10 cellular contexts compared by ENCODE assay signal in the genomic region with DNA sequence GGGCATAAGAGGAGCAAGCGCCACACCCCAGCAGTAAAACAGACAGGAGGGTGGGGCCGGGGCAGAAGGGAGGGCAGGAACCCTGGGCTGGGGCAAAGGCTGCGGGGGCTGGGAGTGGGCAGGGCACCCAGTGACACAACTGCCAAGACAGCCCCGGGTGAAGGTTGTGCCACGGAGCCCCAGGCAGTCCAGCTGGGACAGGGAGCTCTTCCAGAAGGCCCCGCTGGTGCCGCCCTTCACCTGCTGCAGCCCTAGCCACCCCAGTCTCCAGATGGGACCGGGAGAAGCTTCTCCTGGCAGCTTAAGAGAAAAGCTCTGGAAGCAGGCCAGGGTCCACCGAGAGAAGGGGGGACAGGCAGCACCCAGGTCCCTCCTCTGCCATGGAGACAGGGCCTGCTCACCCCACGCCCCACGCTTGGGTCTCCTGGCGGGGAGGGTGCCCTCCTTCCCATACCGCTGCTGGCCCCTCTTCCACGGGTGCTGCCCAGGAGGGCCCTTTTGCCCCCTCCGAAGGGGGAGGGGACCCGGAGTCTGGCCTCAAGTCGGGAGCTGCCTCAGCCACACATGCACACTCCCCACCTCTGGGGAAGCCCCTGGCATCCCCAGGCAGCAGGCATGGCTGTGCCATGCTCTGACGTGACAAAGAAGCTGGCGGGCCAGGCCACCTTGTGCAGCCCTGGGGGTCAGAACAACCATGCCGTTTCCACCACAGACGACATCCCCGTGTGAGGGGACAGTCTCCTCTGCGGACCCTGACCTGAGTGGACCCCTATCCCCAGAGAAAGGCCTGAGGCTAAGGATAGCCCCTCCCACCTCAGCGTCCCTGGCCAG. TPM values are rescaled to one million over a fixed set of nuclear protein-coding genes. Genes with fewer than 3 reads are reported as not detected.
DNase-seq lines count a peak whose midpoint lies in the region; ATAC-seq and TF ChIP-seq lines count a peak whose summit lies in the region.
"Had no signal": no experiment of that assay in that cellular context is flagged by ENCODE, and none has a peak within 500 bp of the region (broad histone marks: within the 10 kb centered on the region; RNA-seq: fewer than 3 reads in every experiment).

No MANE protein-coding gene starts in this region.

- no peaks in the 10 kb centered on the region for H4K20me1 ChIP-seq in GM23338 (replicated peaks; ENCODE audit: insufficient read depth)

- no peaks in the 10 kb centered on the region for H3K36me3 Mint-ChIP-seq in GM23338 (ENCODE audit: low read depth)
- H3K36me3 Mint-ChIP-seq in T-cell, result no peaks in the 10 kb centered on the region

- H3F3A ChIP-seq in GM23338 (replicated peaks; ENCODE audit: low read depth), result peaks cover 4% of the 10 kb centered on the region; the same call in 1 of the 2 replicates

- H3K27ac Mint-ChIP-seq in GM23338, result no peak overlapping the region
- H3K27ac Mint-ChIP-seq in T-cell, result no peak overlapping the region

- H3K9me2 ChIP-seq in GM23338 (ENCODE audit: insufficient read depth), result no peaks in the 10 kb centered on the region

- TF ChIP-seq CTCF in GM23338 (conservative IDR thresholded peaks at IDR 0.05; ENCODE audit: low read depth in 2 of 2) (no peak), fibroblast of pulmonary artery (IDR thresholded peaks at IDR 0.05; ENCODE audit: low read length, missing control alignments) (no peak)

- H3K27me3 Mint-ChIP-seq in GM23338 (ENCODE audit: insufficient read depth, low read depth, poor library complexity), result peaks cover 24% of the 10 kb centered on the region
- no peaks in the 10 kb centered on the region for H3K27me3 Mint-ChIP-seq in T-cell

- ATAC-seq in GM23338, result no peak
- no peak for ATAC-seq in T-cell (replicated peaks in 1 of 4)
- ATAC-seq in GM18858 (IDR thresholded peaks at IDR 0.05; ENCODE audit: unreplicated experiment), result no peak
- no peak for ATAC-seq in GM21360 (IDR thresholded peaks at IDR 0.05; ENCODE audit: unreplicated experiment)

- H3K27me3 ChIP-seq in GM23338 (ENCODE audit: insufficient read depth), result peaks cover 20% of the 10 kb centered on the region; the same call in 1 of the 2 replicates

- CTCF ChIA-PET in T-cell (lab: Charles Lee), result no interaction called here

- no peak overlapping the region for H2AFZ ChIP-seq in GM23338

- POLR2A ChIA-PET in T-cell (lab: Charles Lee), result no interaction called here

- H3K4me1 ChIP-seq in GM23338 (ENCODE audit: insufficient read depth), result no peaks in the 10 kb centered on the region

- H3K79me2 ChIP-seq in GM23338 (replicated peaks; ENCODE audit: insufficient read depth), result no peaks in the 10 kb centered on the region

- H3K9me3 Mint-ChIP-seq in GM23338 (peaks cover 16% of the 10 kb centered on the region; the same call in 1 of the 3 replicates), T-cell (no peaks in the 10 kb centered on the region)

- DNase-seq in GM23338 (ENCODE audit: low spot score) (no peak), T-cell (no peak), fibroblast of pulmonary artery (ENCODE audit: low read depth) (no peak), skeletal muscle cell (ENCODE audit: low read depth) (no peak), cortex of kidney (lab: John Stamatoyannopoulos, UW) (no peak)
- no peak for DNase-seq in effector CD4-positive, alpha-beta T cell

- H3K27ac ChIP-seq in GM23338 (ENCODE audit: low read depth), result no peak overlapping the region

- H3K4me1 Mint-ChIP-seq in GM23338 (no peaks in the 10 kb centered on the region), T-cell (peaks cover 12 to 16% (median 15%) of the 10 kb centered on the region in 3 donors)

- H3K4me3 ChIP-seq in GM23338 (peak overlapping the region; percentile 87), fibroblast of pulmonary artery (replicated peaks; ENCODE audit: low read depth, low read length) (peak overlapping the region; percentile 64), skeletal muscle cell (ENCODE audit: low read depth, low read length) (peak overlapping the region; percentile 78)

- H3K36me3 ChIP-seq in GM23338 (ENCODE audit: insufficient read depth), result no peaks in the 10 kb centered on the region

- H3K4me3 Mint-ChIP-seq in GM23338 (0 out of 3 replicates have a peak overlapping the region, but pooled peaks have one; percentile 54), T-cell (peak overlapping the region; percentile 43 to 55 (median 53))

- peak overlapping the region; percentile 83 for H3K4me2 ChIP-seq in GM23338

TF ChIP-seq in GM23338, 12 proteins besides CTCF, POLR2A, EP300 and RAD21:
- no peak for TF ChIP-seq EZH2 (IDR thresholded peaks at IDR 0.05; ENCODE audit: low read depth, unreplicated experiment)

RNA-seq across cellular contexts. Expression of gene DGKQ, which starts 1.5 kb away (rescaled TPM):
- 18.6 and 22.4 TPM in 2 replicates for total RNA-seq in GM23338 (2014; rRNA removed; shearing (Covaris generic))
- 3.4 and 4.0 TPM in 2 replicates for polyA plus RNA-seq in GM23338 (2016; fragmentation: Nextera tagmentation; extraction: Ambion mirVana)
- total RNA-seq in T-cell, result 10 to 100 TPM; 22.6 to 46.4 (median 36.9) TPM

RNA-seq across cellular contexts. Expression of gene IDUA, which starts 15.0 kb away (rescaled TPM):
- total RNA-seq in GM23338 (2014; rRNA removed; shearing (Covaris generic)), result 0.62 and 6.1 TPM in 2 replicates
- 0.80 and 1.3 TPM in 2 replicates for polyA plus RNA-seq in GM23338 (2016; fragmentation: Nextera tagmentation; extraction: Ambion mirVana)
- 10 to 100 TPM; 60.4 to 96.5 (median 78.7) TPM for total RNA-seq in T-cell

RNA-seq across cellular contexts. Expression of gene SLC26A1, which starts 21.3 kb away (rescaled TPM):
- total RNA-seq in GM23338 (2014; rRNA removed; shearing (Covaris generic)), result 0.10 and 0.16 TPM in 2 replicates
- polyA plus RNA-seq in GM23338 (2016; fragmentation: Nextera tagmentation; extraction: Ambion mirVana), result 0.07 and 0.27 TPM in 2 replicates
- total RNA-seq in T-cell, result 1 to 10 TPM in 1 of 5 donors, under 1 TPM in 3, not detected in 1; 0.16 to 1.5 (median 0.39) TPM
- total RNA-seq: activated CD8-positive, alpha-beta memory T cell treated with anti-CD3 and anti-CD28 coated beads for 36 hours; M059J had no signal

RNA-seq across cellular contexts. Expression of gene FGFRL1, which starts 39.5 kb away (rescaled TPM):
- 28.6 and 35.8 TPM in 2 replicates for total RNA-seq in GM23338 (2014; rRNA removed; shearing (Covaris generic))
- 7.0 and 7.3 TPM in 2 replicates for polyA plus RNA-seq in GM23338 (2016; fragmentation: Nextera tagmentation; extraction: Ambion mirVana)
- 10 to 100 TPM; 14.9 to 25.2 (median 23.7) TPM for total RNA-seq in T-cell

RNA-seq across cellular contexts. Expression of gene TMEM175, which starts 39.6 kb away (rescaled TPM):
- 4.2 and 11.4 TPM in 2 replicates for total RNA-seq in GM23338 (2014; rRNA removed; shearing (Covaris generic))
- polyA plus RNA-seq in GM23338 (2016; fragmentation: Nextera tagmentation; extraction: Ambion mirVana), result 6.5 and 8.0 TPM in 2 replicates
- 10 to 100 TPM; 44.3 to 60.9 (median 53.0) TPM for total RNA-seq in T-cell
